1 cellular context compared by ENCODE assay signal in the genomic region with DNA sequence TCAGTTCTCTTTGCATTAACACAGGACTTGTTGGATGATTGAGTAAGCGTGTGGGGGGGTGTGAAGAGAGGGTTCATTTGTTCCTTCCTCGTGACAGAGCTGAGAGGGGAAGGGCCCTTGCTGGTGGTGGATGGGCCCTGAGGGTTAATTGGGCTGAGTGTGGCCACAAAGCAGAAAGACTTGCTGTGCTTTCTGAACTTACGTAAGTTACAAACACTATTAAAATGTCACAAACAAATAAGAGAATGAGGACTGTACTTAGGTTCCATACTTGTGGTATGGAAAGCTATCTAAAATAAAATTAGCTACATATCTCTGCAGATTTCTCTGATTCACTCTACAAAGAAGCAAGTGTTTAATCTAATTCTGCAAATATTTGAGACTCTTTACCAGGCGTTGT.
TF ChIP-seq lines count a peak whose summit lies in the region.

No MANE protein-coding gene starts in this region.

TF ChIP-seq in IMR-90, 13 proteins besides CTCF, POLR2A, EP300 and RAD21:
- TF ChIP-seq NFE2L2 (IDR thresholded peaks at IDR 0.05; ENCODE audit: low read depth, low read length): no peak
- no peak for TF ChIP-seq RCOR1 (IDR thresholded peaks at IDR 0.05; ENCODE audit: insufficient replicate concordance, low read length)
- TF ChIP-seq, protein P1, sequence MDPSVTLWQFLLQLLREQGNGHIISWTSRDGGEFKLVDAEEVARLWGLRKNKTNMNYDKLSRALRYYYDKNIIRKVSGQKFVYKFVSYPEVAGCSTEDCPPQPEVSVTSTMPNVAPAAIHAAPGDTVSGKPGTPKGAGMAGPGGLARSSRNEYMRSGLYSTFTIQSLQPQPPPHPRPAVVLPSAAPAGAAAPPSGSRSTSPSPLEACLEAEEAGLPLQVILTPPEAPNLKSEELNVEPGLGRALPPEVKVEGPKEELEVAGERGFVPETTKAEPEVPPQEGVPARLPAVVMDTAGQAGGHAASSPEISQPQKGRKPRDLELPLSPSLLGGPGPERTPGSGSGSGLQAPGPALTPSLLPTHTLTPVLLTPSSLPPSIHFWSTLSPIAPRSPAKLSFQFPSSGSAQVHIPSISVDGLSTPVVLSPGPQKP (IDR thresholded peaks at IDR 0.05; ENCODE audit: borderline replicate concordance, low read depth, low read length): no peak
- TF ChIP-seq SMC3 (IDR thresholded peaks at IDR 0.05; ENCODE audit: low read depth, low read length): no peak
- no peak for TF ChIP-seq RFX5 (IDR thresholded peaks at IDR 0.05; ENCODE audit: low read depth, low read length)
- TF ChIP-seq BHLHE40 (IDR thresholded peaks at IDR 0.05; ENCODE audit: low read depth, low read length): no peak
- no peak for TF ChIP-seq MAZ (IDR thresholded peaks at IDR 0.05; ENCODE audit: borderline replicate concordance, low read depth, low read length)
- no peak for TF ChIP-seq MAFK (IDR thresholded peaks at IDR 0.05; ENCODE audit: low read depth, low read length)
- no peak for TF ChIP-seq FOS (IDR thresholded peaks at IDR 0.05; ENCODE audit: low read depth, low read length)
- TF ChIP-seq, protein P2, sequence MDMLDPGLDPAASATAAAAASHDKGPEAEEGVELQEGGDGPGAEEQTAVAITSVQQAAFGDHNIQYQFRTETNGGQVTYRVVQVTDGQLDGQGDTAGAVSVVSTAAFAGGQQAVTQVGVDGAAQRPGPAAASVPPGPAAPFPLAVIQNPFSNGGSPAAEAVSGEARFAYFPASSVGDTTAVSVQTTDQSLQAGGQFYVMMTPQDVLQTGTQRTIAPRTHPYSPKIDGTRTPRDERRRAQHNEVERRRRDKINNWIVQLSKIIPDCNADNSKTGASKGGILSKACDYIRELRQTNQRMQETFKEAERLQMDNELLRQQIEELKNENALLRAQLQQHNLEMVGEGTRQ (IDR thresholded peaks at IDR 0.05; ENCODE audit: low read depth, low read length): no peak
- TF ChIP-seq CEBPB (IDR thresholded peaks at IDR 0.05; ENCODE audit: low read depth, low read length): no peak
- TF ChIP-seq MXI1 (IDR thresholded peaks at IDR 0.05; ENCODE audit: borderline replicate concordance, low read depth, low read length): no peak
- TF ChIP-seq CHD1 (IDR thresholded peaks at IDR 0.05; ENCODE audit: low read depth, low read length): no peak
